8 cellular contexts compared by ENCODE assay signal in genomic region chr6:32852844-32853540, GRCh38. TPM values are rescaled to one million over a fixed set of nuclear protein-coding genes. Genes with fewer than 3 reads are reported as not detected.
DNase-seq lines count a peak whose midpoint lies in the region; ATAC-seq, FAIRE-seq and TF ChIP-seq lines count a peak whose summit lies in the region.

No MANE protein-coding gene starts in this region.

- peak; percentile 45 to 50 (median 49) for DNase-seq in CD4-positive, CD25-positive, alpha-beta regulatory T cell
- DNase-seq in HL-60 (ENCODE audit: low read depth in 1 of 2, low spot score in 1 of 2) (peak in 1 of 2 experiments; percentile 57), activated B cell treated with CpG ODN at 0.5 μM for 24 hours (no peak), cerebellar cortex (ENCODE audit: low spot score) (peak; percentile 38), keratinocyte (ENCODE audit: low read depth, low spot score) (no peak), NCI-H1048 (lab: John Stamatoyannopoulos, UW) (no peak)
- peak; percentile 28 to 42 for DNase-seq in stimulated activated CD4-positive, alpha-beta T cell treated with anti-CD3 and anti-CD28 coated beads, Interleukin-15, amount 100 ng/mL, for 1 hour (ENCODE audit: low read depth in 1 of 2, low spot score in 1 of 2)

- no peak for FAIRE-seq in keratinocyte (lab: Jason Lieb, UNC)

- H3K27ac Mint-ChIP-seq in CD4-positive, CD25-positive, alpha-beta regulatory T cell: peak overlapping the region; percentile 98 to 100 (median 100)
- peak overlapping the region; percentile 92 for H3K27ac Mint-ChIP-seq in activated B cell treated with CpG ODN at 0.5 μM for 24 hours

- peak overlapping the region; percentile 92 for H3K4me2 ChIP-seq in keratinocyte (ENCODE audit: control insufficient read depth, extremely low read depth, insufficient read depth, low read depth, low read length)

- POLR2A ChIA-PET in activated B cell treated with CpG ODN at 0.5 μM for 24 hours (lab: Charles Lee): interaction anchor here (0.7 to 12.3 kb wide), 47 partner anchors 11 to 881 kb away, joined by 3 to 904 read pairs (median 5); partner anchors contain the start of genes ATF6B, BRD2, DXO and GPSM3

- intact Hi-C loops in activated B cell treated with CpG ODN at 0.5 μM for 24 hours (cut with micrococcal nuclease): loop anchor here (1.0 kb wide), 1 partner anchor 9 kb away; the partner anchor contains the start of gene PSMB8

- peaks cover 46% of the 10 kb centered on the region for H3K36me3 ChIP-seq in CD4-positive, CD25-positive, alpha-beta regulatory T cell (ENCODE audit: control insufficient read depth, insufficient read depth, low read length)
- peaks cover 19 to 22% of the 10 kb centered on the region in 2 experiments for H3K36me3 ChIP-seq in keratinocyte (ENCODE audit: control insufficient read depth in 2 of 2, extremely low read depth in 1 of 2, insufficient read depth in 2 of 2, low read length in 2 of 2)

- H3K27ac ChIP-seq in CD4-positive, CD25-positive, alpha-beta regulatory T cell (ENCODE audit: insufficient read depth, low read length, poor library complexity, severe bottlenecking): peak overlapping the region; percentile 98
- H3K27ac ChIP-seq in HL-60 (replicated peaks) (peak overlapping the region; percentile 72), keratinocyte (ENCODE audit: control insufficient read depth, insufficient read depth, low read length) (peak overlapping the region; percentile 95)

- dilution Hi-C loops in keratinocyte (cut with MboI; ENCODE audit: extremely low pct_ligation_motif_present, low sequenced_read_pairs): no loop called here

- H3K4me1 Mint-ChIP-seq in CD4-positive, CD25-positive, alpha-beta regulatory T cell: peaks cover 15 to 82% (median 52%) of the 10 kb centered on the region in 4 donors
- H3K4me1 Mint-ChIP-seq in activated B cell treated with CpG ODN at 0.5 μM for 24 hours: peaks cover 78% of the 10 kb centered on the region

- peaks cover 21% of the 10 kb centered on the region for H3K79me2 ChIP-seq in keratinocyte (ENCODE audit: control insufficient read depth, insufficient read depth, low read length)

- CTCF ChIA-PET in activated B cell treated with CpG ODN at 0.5 μM for 24 hours (lab: Charles Lee): interaction anchor here (0.6 to 5.6 kb wide), 16 partner anchors 12 to 660 kb away, joined by 3 to 218 read pairs (median 4); partner anchors contain the start of genes GPSM3, HLA-DMA, HLA-DOB and PSMB8

- TF ChIP-seq CTCF in HL-60 (IDR thresholded peaks at IDR 0.05; ENCODE audit: insufficient read depth, low read length) (no peak), activated B cell treated with CpG ODN at 0.5 μM for 24 hours (IDR thresholded peaks at IDR 0.05) (no peak), keratinocyte (optimal IDR thresholded peaks at IDR 0.05 in 1 of 3, IDR thresholded peaks at IDR 0.05 in 1 of 3, conservative IDR thresholded peaks at IDR 0.05 in 1 of 3; ENCODE audit: extremely low read depth in 1 of 3, insufficient read depth in 2 of 3, low read length in 3 of 3) (no peak)

- no peaks in the 10 kb centered on the region for H3K27me3 ChIP-seq in CD4-positive, CD25-positive, alpha-beta regulatory T cell (ENCODE audit: control insufficient read depth, insufficient read depth, low read length)
- H3K27me3 ChIP-seq in HL-60 (ENCODE audit: insufficient read depth, poor library complexity, severe bottlenecking): no peaks in the 10 kb centered on the region
- H3K27me3 ChIP-seq in keratinocyte (ENCODE audit: control insufficient read depth, extremely low read depth, insufficient read depth, low read length): no peaks in the 10 kb centered on the region

- peak overlapping the region; percentile 99 for H3K4me3 ChIP-seq in CD4-positive, CD25-positive, alpha-beta regulatory T cell (ENCODE audit: low read depth, low read length)
- peak overlapping the region; percentile 73 for H3K4me3 ChIP-seq in HL-60 (replicated peaks; ENCODE audit: insufficient read depth, low read length)
- peak overlapping the region; percentile 84 to 89 (median 86) for H3K4me3 ChIP-seq in keratinocyte (ENCODE audit: control insufficient read depth in 2 of 3, extremely low read depth in 1 of 3, insufficient read depth in 2 of 3, low read depth in 1 of 3, low read length in 3 of 3)

- peak overlapping the region; percentile 95 to 100 (median 97) for H3K4me3 Mint-ChIP-seq in CD4-positive, CD25-positive, alpha-beta regulatory T cell
- peak overlapping the region; percentile 99 for H3K4me3 Mint-ChIP-seq in activated B cell treated with CpG ODN at 0.5 μM for 24 hours

- peak overlapping the region; percentile 93 for H3K9ac ChIP-seq in keratinocyte (ENCODE audit: control insufficient read depth, extremely low read depth, insufficient read depth, low read length)

- peaks cover 80% of the 10 kb centered on the region for H3K4me1 ChIP-seq in CD4-positive, CD25-positive, alpha-beta regulatory T cell (ENCODE audit: control insufficient read depth, insufficient read depth, low read length, poor library complexity, severe bottlenecking)
- H3K4me1 ChIP-seq in keratinocyte (ENCODE audit: control insufficient read depth, extremely low read depth, insufficient read depth, low read length): peaks cover 24% of the 10 kb centered on the region

- peaks cover 5% of the 10 kb centered on the region for H3K27me3 Mint-ChIP-seq in CD4-positive, CD25-positive, alpha-beta regulatory T cell
- no peaks in the 10 kb centered on the region for H3K27me3 Mint-ChIP-seq in activated B cell treated with CpG ODN at 0.5 μM for 24 hours

- H3K9me3 Mint-ChIP-seq in CD4-positive, CD25-positive, alpha-beta regulatory T cell: no peaks in the 10 kb centered on the region
- no peaks in the 10 kb centered on the region for H3K9me3 Mint-ChIP-seq in activated B cell treated with CpG ODN at 0.5 μM for 24 hours

- peak; percentile 13 to 21 for ATAC-seq in CD4-positive, CD25-positive, alpha-beta regulatory T cell (ENCODE audit: low read depth in 2 of 2)
- ATAC-seq in GM19438 (IDR thresholded peaks at IDR 0.05; ENCODE audit: low read depth, unreplicated experiment): peak; percentile 16
- ATAC-seq in activated B cell treated with CpG ODN at 0.5 μM for 24 hours (ENCODE audit: low read depth): peak; percentile 47

- H4K20me1 ChIP-seq in keratinocyte (ENCODE audit: control insufficient read depth, extremely low read depth, insufficient read depth, low read length): no peaks in the 10 kb centered on the region

- H3K9me3 ChIP-seq in CD4-positive, CD25-positive, alpha-beta regulatory T cell (ENCODE audit: control insufficient read depth in 2 of 2, low read length in 2 of 2): no peaks in the 10 kb centered on the region
- H3K9me3 ChIP-seq in keratinocyte (ENCODE audit: control insufficient read depth, low read depth, low read length): no peaks in the 10 kb centered on the region

- H3K36me3 Mint-ChIP-seq in CD4-positive, CD25-positive, alpha-beta regulatory T cell: peaks cover 56% of the 10 kb centered on the region
- H3K36me3 Mint-ChIP-seq in activated B cell treated with CpG ODN at 0.5 μM for 24 hours (ENCODE audit: low read depth): peaks cover 93% of the 10 kb centered on the region

- H2AFZ ChIP-seq in keratinocyte (ENCODE audit: control insufficient read depth, low read length): peak overlapping the region; percentile 68

- H3K9me1 ChIP-seq in keratinocyte (ENCODE audit: control insufficient read depth, extremely low read depth, insufficient read depth, low read length): no peaks in the 10 kb centered on the region

RNA-seq across cellular contexts. Expression of gene TAP1, which starts 0.5 kb away (rescaled TPM):
- 220 TPM for total RNA-seq in CD4-positive, CD25-positive, alpha-beta regulatory T cell
- 100 to 1,000 TPM; 386 to 477 (median 440) TPM for polyA plus RNA-seq in CD4-positive, CD25-positive, alpha-beta regulatory T cell
- 148 and 151 TPM in 2 replicates for total RNA-seq in activated B cell treated with CpG ODN at 0.5 μM for 24 hours
- polyA plus RNA-seq in keratinocyte: 56.1 to 81.7 TPM (median 61.4 TPM) in 3 replicates
- 10.9 TPM for polyA plus RNA-seq in keratinocyte (2011; ENCODE audit: low read depth)
- polyA plus RNA-seq in keratinocyte (2011; cell fraction: cytosol; rRNA removed): 44.3 and 45.6 TPM in 2 replicates
- polyA plus RNA-seq in keratinocyte (2011; cell fraction: nucleus; rRNA removed): 92.6 and 97.3 TPM in 2 replicates
- polyA plus RNA-seq in keratinocyte (2012; ENCODE audit: low replicate concordance): 47.4 and 68.3 TPM in 2 replicates
- polyA minus RNA-seq in keratinocyte: 74.6 to 93.6 TPM (median 82.4 TPM) in 3 replicates
- 72.1 TPM for polyA minus RNA-seq in keratinocyte (2011; cell fraction: cytosol; rRNA and poly(A)+ RNA removed)
- polyA minus RNA-seq in keratinocyte (2011; cell fraction: nucleus; rRNA and poly(A)+ RNA removed): 81.8 and 84.9 TPM in 2 replicates

RNA-seq across cellular contexts. Expression of gene PSMB9, which starts 1.0 kb away (rescaled TPM):
- 148 TPM for total RNA-seq in CD4-positive, CD25-positive, alpha-beta regulatory T cell
- polyA plus RNA-seq in CD4-positive, CD25-positive, alpha-beta regulatory T cell: 100 to 1,000 TPM; 503 to 896 (median 615) TPM
- 198 and 223 TPM in 2 replicates for total RNA-seq in activated B cell treated with CpG ODN at 0.5 μM for 24 hours
- 21.3 to 29.0 TPM (median 25.4 TPM) in 3 replicates for polyA plus RNA-seq in keratinocyte
- polyA plus RNA-seq in keratinocyte (2011; ENCODE audit: low read depth): 0.69 TPM
- polyA plus RNA-seq in keratinocyte (2011; cell fraction: cytosol; rRNA removed): 10.9 and 17.9 TPM in 2 replicates
- 6.6 TPM in 2 replicates for polyA plus RNA-seq in keratinocyte (2011; cell fraction: nucleus; rRNA removed)
- polyA plus RNA-seq in keratinocyte (2012; ENCODE audit: low replicate concordance): 1.4 and 28.6 TPM in 2 replicates
- polyA minus RNA-seq in keratinocyte: 13.0 to 16.5 TPM (median 14.0 TPM) in 3 replicates
- polyA minus RNA-seq in keratinocyte (2011; cell fraction: cytosol; rRNA and poly(A)+ RNA removed): 9.2 TPM
- polyA minus RNA-seq in keratinocyte (2011; cell fraction: nucleus; rRNA and poly(A)+ RNA removed): 1.3 and 1.5 TPM in 2 replicates

RNA-seq across cellular contexts. Expression of gene PSMB8, which starts 9.1 kb away (rescaled TPM):
- total RNA-seq in CD4-positive, CD25-positive, alpha-beta regulatory T cell: 185 TPM
- 100 to 1,000 TPM; 462 to 803 (median 547) TPM for polyA plus RNA-seq in CD4-positive, CD25-positive, alpha-beta regulatory T cell
- 182 and 194 TPM in 2 replicates for total RNA-seq in activated B cell treated with CpG ODN at 0.5 μM for 24 hours
- 44.4 to 66.7 TPM (median 63.4 TPM) in 3 replicates for polyA plus RNA-seq in keratinocyte
- 10.5 TPM for polyA plus RNA-seq in keratinocyte (2011; ENCODE audit: low read depth)
- polyA plus RNA-seq in keratinocyte (2011; cell fraction: cytosol; rRNA removed): 34.6 and 43.8 TPM in 2 replicates
- polyA plus RNA-seq in keratinocyte (2011; cell fraction: nucleus; rRNA removed): 24.8 and 26.6 TPM in 2 replicates
- 17.9 and 59.2 TPM in 2 replicates for polyA plus RNA-seq in keratinocyte (2012; ENCODE audit: low replicate concordance)
- polyA minus RNA-seq in keratinocyte: 20.2 to 36.4 TPM (median 31.7 TPM) in 3 replicates
- 11.1 TPM for polyA minus RNA-seq in keratinocyte (2011; cell fraction: cytosol; rRNA and poly(A)+ RNA removed)
- polyA minus RNA-seq in keratinocyte (2011; cell fraction: nucleus; rRNA and poly(A)+ RNA removed): 4.3 and 5.0 TPM in 2 replicates

RNA-seq across cellular contexts. Expression of gene TAP2, which starts 14.5 kb away (rescaled TPM):
- total RNA-seq in CD4-positive, CD25-positive, alpha-beta regulatory T cell: 165 TPM
- 10 to 100 TPM in 3 of 4 donors, 1 to 10 TPM in 1; 7.2 to 56.3 (median 31.9) TPM for polyA plus RNA-seq in CD4-positive, CD25-positive, alpha-beta regulatory T cell
- 141 and 172 TPM in 2 replicates for total RNA-seq in activated B cell treated with CpG ODN at 0.5 μM for 24 hours
- polyA plus RNA-seq in keratinocyte: 24.5 to 50.7 TPM (median 32.6 TPM) in 3 replicates
- 4.3 TPM for polyA plus RNA-seq in keratinocyte (2011; ENCODE audit: low read depth)
- polyA plus RNA-seq in keratinocyte (2011; cell fraction: cytosol; rRNA removed): 7.8 and 9.5 TPM in 2 replicates
- 69.2 and 76.6 TPM in 2 replicates for polyA plus RNA-seq in keratinocyte (2011; cell fraction: nucleus; rRNA removed)
- polyA plus RNA-seq in keratinocyte (2012; ENCODE audit: low replicate concordance): 21.9 and 59.2 TPM in 2 replicates
- 49.4 to 105 TPM (median 68.7 TPM) in 3 replicates for polyA minus RNA-seq in keratinocyte
- polyA minus RNA-seq in keratinocyte (2011; cell fraction: cytosol; rRNA and poly(A)+ RNA removed): 24.0 TPM
- polyA minus RNA-seq in keratinocyte (2011; cell fraction: nucleus; rRNA and poly(A)+ RNA removed): 94.4 and 116 TPM in 2 replicates

RNA-seq across cellular contexts. Expression of gene HLA-DOB, which starts 36.2 kb away (rescaled TPM):
- total RNA-seq in CD4-positive, CD25-positive, alpha-beta regulatory T cell: 6.8 TPM
- 1 to 10 TPM in 2 of 4 donors, under 1 TPM in 2; 0.31 to 4.3 (median 1.6) TPM for polyA plus RNA-seq in CD4-positive, CD25-positive, alpha-beta regulatory T cell
- total RNA-seq in activated B cell treated with CpG ODN at 0.5 μM for 24 hours: 95.6 and 101 TPM in 2 replicates
- 9.2 to 12.7 TPM (median 12.5 TPM) in 3 replicates for polyA plus RNA-seq in keratinocyte
- polyA plus RNA-seq in keratinocyte (2011; ENCODE audit: low read depth): 0.34 TPM
- 4.4 and 6.7 TPM in 2 replicates for polyA plus RNA-seq in keratinocyte (2011; cell fraction: cytosol; rRNA removed)
- 24.8 and 29.0 TPM in 2 replicates for polyA plus RNA-seq in keratinocyte (2011; cell fraction: nucleus; rRNA removed)
- polyA plus RNA-seq in keratinocyte (2012; ENCODE audit: low replicate concordance): 3.8 and 7.3 TPM in 2 replicates
- 4.6 to 5.1 TPM (median 4.9 TPM) in 3 replicates for polyA minus RNA-seq in keratinocyte
- polyA minus RNA-seq in keratinocyte (2011; cell fraction: cytosol; rRNA and poly(A)+ RNA removed): not detected
- 5.6 and 5.8 TPM in 2 replicates for polyA minus RNA-seq in keratinocyte (2011; cell fraction: nucleus; rRNA and poly(A)+ RNA removed)

Comparison
In these comparisons a context has a peak if more than half of its experiments do, and no peak if none do; other contexts are left out.
1. DNase-seq: peak in CD4-positive, CD25-positive, alpha-beta regulatory T cell (3 of 3), cerebellar cortex (single experiment) and stimulated activated CD4-positive, alpha-beta T cell treated with anti-CD3 and anti-CD28 coated beads, Interleukin-15, amount 100 ng/mL, for 1 hour (2 of 2); none in activated B cell treated with CpG ODN at 0.5 μM for 24 hours (single experiment), keratinocyte (single experiment) and NCI-H1048 (single experiment).
2. Peak in every context shown above with its lines, with median percentiles within 50 percentile points of each other: ATAC-seq, H3K27ac ChIP-seq and H3K4me3 ChIP-seq.